ENCODE assay signal across 10 cellular contexts in genomic region chr11:64849600-64850356, GRCh38. TPM values are rescaled to one million over a fixed set of nuclear protein-coding genes. Genes with fewer than 3 reads are reported as not detected.
DNase-seq lines count a peak whose midpoint lies in the region; ATAC-seq, FAIRE-seq and TF ChIP-seq lines count a peak whose summit lies in the region.
"Had no signal": no experiment of that assay in that cellular context is flagged by ENCODE, and none has a peak within 500 bp of the region (broad histone marks: within the 10 kb centered on the region; RNA-seq: fewer than 3 reads in every experiment).

No MANE protein-coding gene starts in this region.

- H3K9ac ChIP-seq in BLaER1 (peak overlapping the region; percentile 21; the same call in 1 of the 2 replicates), H1 (replicated peaks in 1 of 4; ENCODE audit: extremely low read depth in 1 of 4, low read depth in 3 of 4, low read length in 3 of 4) (no peak overlapping the region)

- no peak overlapping the region for H2AK5ac ChIP-seq in H1 (ENCODE audit: low read depth, low read length)

- no peaks in the 10 kb centered on the region; the same call in 1 of the 2 replicates for H3K79me1 ChIP-seq in H1 (ENCODE audit: low read depth, low read length)

- H3K9me3 Mint-ChIP-seq in natural killer cell treated with Interleukin-12 subunit alpha and Interleukin-12 subunit beta and Interleukin-15 and Interleukin-18, amount 100 ng/mL, for 72 hours = no peaks in the 10 kb centered on the region

- no peak overlapping the region for H4K5ac ChIP-seq in H1 (ENCODE audit: insufficient read length, low read depth, low read length)

- H3K4ac ChIP-seq in H1 (replicated peaks; ENCODE audit: insufficient read length, low read depth, low read length) = peak overlapping the region; percentile 88

- H3K9me3 ChIP-seq in BLaER1 = no peaks in the 10 kb centered on the region
- no peaks in the 10 kb centered on the region for H3K9me3 ChIP-seq in KOPT-K1 (ENCODE audit: insufficient read depth, low read length, poor library complexity, severe bottlenecking)
- no peaks in the 10 kb centered on the region for H3K9me3 ChIP-seq in H1 (ENCODE audit: insufficient read depth in 2 of 2, low read depth in 1 of 2, low read length in 1 of 2)
- no peaks in the 10 kb centered on the region for H3K9me3 ChIP-seq in prostate gland

- POLR2A ChIA-PET in H1 (lab: Charles Lee; ENCODE audit: partially characterized antibody) = interaction anchor here (0.9 to 25.7 kb wide), 6 partner anchors 15 to 165 kb away, joined by 3 to 408 read pairs (median 5); partner anchors contain the start of genes ARL2, BATF2 and EHD1

- H3K14ac ChIP-seq in H1 (ENCODE audit: insufficient read length) = no peak overlapping the region

- H3K79me2 ChIP-seq in H1 (ENCODE audit: control insufficient read depth in 1 of 2, insufficient read depth in 2 of 2, low read length in 2 of 2) = no peaks in the 10 kb centered on the region

- H4K8ac ChIP-seq in H1 (ENCODE audit: extremely low read depth, insufficient read depth, low read length) = no peak overlapping the region

- H3K23me2 ChIP-seq in H1 (ENCODE audit: low read depth, low read length) = no peaks in the 10 kb centered on the region; the same call in 1 of the 2 replicates

- peak overlapping the region; percentile 46 to 69 for H3K27ac Mint-ChIP-seq in natural killer cell treated with Interleukin-12 subunit alpha and Interleukin-12 subunit beta and Interleukin-15 and Interleukin-18, amount 100 ng/mL, for 72 hours

- H3K4me3 Mint-ChIP-seq in natural killer cell treated with Interleukin-12 subunit alpha and Interleukin-12 subunit beta and Interleukin-15 and Interleukin-18, amount 100 ng/mL, for 72 hours = no peak overlapping the region

- H3K4me3 ChIP-seq in BLaER1 (no peak overlapping the region), H1 (ENCODE audit: extremely low read depth in 1 of 4, insufficient read depth in 2 of 4, low read depth in 3 of 4, low read length in 4 of 4) (no peak overlapping the region), prostate gland (no peak overlapping the region)

- H2AFZ ChIP-seq in H1 (ENCODE audit: low read length) = no peak overlapping the region

- no peak overlapping the region for H3K23ac ChIP-seq in H1 (ENCODE audit: insufficient read length)

- CTCF ChIA-PET in H1 (lab: Charles Lee; ENCODE audit: partially characterized antibody) = interaction anchor here (0.7 to 32.3 kb wide), 37 partner anchors 11 to 330 kb away, joined by 3 to 1058 read pairs (median 5); partner anchors contain the start of genes ARL2, ATG2A, BATF2 and EHD1

- H2BK12ac ChIP-seq in H1 (ENCODE audit: low read depth, low read length) = peak overlapping the region; percentile 50; the same call in 1 of the 2 replicates

- H3K4me1 ChIP-seq in BLaER1 (peaks cover 91% of the 10 kb centered on the region), H1 (replicated peaks in 1 of 4; ENCODE audit: control insufficient read depth in 3 of 4, insufficient read depth in 4 of 4, low read length in 3 of 4) (peaks cover 0 to 18% (median 6%) of the 10 kb centered on the region in 4 experiments; a peak in 6 of 7 replicates), prostate gland (replicated peaks) (no peaks in the 10 kb centered on the region)

- H3K36me3 ChIP-seq in BLaER1 (peaks cover 22% of the 10 kb centered on the region), KOPT-K1 (ENCODE audit: insufficient read depth, low read length) (peaks cover 24% of the 10 kb centered on the region), H1 (ENCODE audit: control insufficient read depth in 2 of 4, insufficient read depth in 4 of 4, low read length in 3 of 4) (peaks cover 0 to 5% (median 0%) of the 10 kb centered on the region in 4 experiments; a peak in 1 of 8 replicates), prostate gland (peaks cover 0 to 3% of the 10 kb centered on the region in 2 donors)

- no peaks in the 10 kb centered on the region for H3K27me3 Mint-ChIP-seq in natural killer cell treated with Interleukin-12 subunit alpha and Interleukin-12 subunit beta and Interleukin-15 and Interleukin-18, amount 100 ng/mL, for 72 hours

- TF ChIP-seq CTCF in H1 (IDR thresholded peaks at IDR 0.05; ENCODE audit: control extremely low read depth in 1 of 3, insufficient read depth in 1 of 3, low read depth in 1 of 3, low read length in 3 of 3) (no peak), prostate gland (IDR thresholded peaks at IDR 0.05) (no peak)

- intact Hi-C loops in prostate gland (cut with DNase I) = loop anchor here (5.0 to 10.0 kb wide), 2 partner anchors 148 to 265 kb away; partner anchors contain the start of genes BATF2, TM7SF2 and ZNHIT2

- no peak for TF ChIP-seq EP300 in H1 (IDR thresholded peaks at IDR 0.05; ENCODE audit: borderline replicate concordance in 1 of 2, low read depth in 2 of 2, low read length in 2 of 2)

- no peak overlapping the region for H2BK120ac ChIP-seq in H1 (replicated peaks; ENCODE audit: low read depth, low read length)

- TF ChIP-seq RAD21 in H1 (IDR thresholded peaks at IDR 0.05 in 1 of 2, conservative IDR thresholded peaks at IDR 0.05 in 1 of 2; ENCODE audit: low read depth in 2 of 2, low read length in 2 of 2) = no peak

- no peak for TF ChIP-seq POLR2A in H1 (IDR thresholded peaks at IDR 0.05; ENCODE audit: control extremely low read depth in 1 of 2, low read depth in 2 of 2, low read length in 2 of 2)
- TF ChIP-seq POLR2A in prostate gland (IDR thresholded peaks at IDR 0.05) = no peak

- no peak overlapping the region for H2BK15ac ChIP-seq in H1 (ENCODE audit: low read length)

- 95% methylated on average over 19 of the region's 19 CpGs; no CpG with 5 or more reads in 1 of the 2 experiments for WGBS in H1 (ENCODE audit: extremely low coverage in 1 of 2, insufficient coverage in 1 of 2, insufficient read length in 1 of 2, insufficient replicate concordance in 2 of 2, low coverage in 1 of 2, low lambda C conversion rate in 2 of 2, missing lambda C conversion rate in 1 of 2), 2 experiments
- WGBS in prostate gland = 73% methylated on average over 19 of the region's 19 CpGs

- DNase-seq in H1 (ENCODE audit: low read depth in 1 of 2, low spot score in 2 of 2) (no peak), prostate gland (ENCODE audit: low spot score) (no peak), NCI-H2081 (lab: John Stamatoyannopoulos, UW) (no peak)
- no peak for DNase-seq in natural killer cell treated with Interleukin-12 subunit alpha and Interleukin-12 subunit beta and Interleukin-15 and Interleukin-18, amount 100 ng/mL, for 72 hours (ENCODE audit: low spot score)
- DNase-seq: GDM1, NCI-H1105 had no signal

- H3K18ac ChIP-seq in H1 (ENCODE audit: extremely low read depth, low read length) = no peak overlapping the region

- no peaks in the 10 kb centered on the region for H3K36me3 Mint-ChIP-seq in natural killer cell treated with Interleukin-12 subunit alpha and Interleukin-12 subunit beta and Interleukin-15 and Interleukin-18, amount 100 ng/mL, for 72 hours

- H2BK5ac ChIP-seq in H1 (ENCODE audit: low read depth, low read length) = peak overlapping the region; percentile 35; the same call in 1 of the 2 replicates

- H4K20me1 ChIP-seq in BLaER1 = peaks cover 39% of the 10 kb centered on the region
- peaks cover 0 to 2% of the 10 kb centered on the region in 2 experiments for H4K20me1 ChIP-seq in H1 (replicated peaks in 1 of 2; ENCODE audit: control insufficient read depth in 1 of 2, insufficient read depth in 2 of 2, low read length in 2 of 2)

- H3K4me2 ChIP-seq in BLaER1 (peak overlapping the region; percentile 97), H1 (ENCODE audit: insufficient read depth in 1 of 2, low read depth in 2 of 2, low read length in 2 of 2) (no peak overlapping the region)

- H3K27ac ChIP-seq in BLaER1 (peak overlapping the region; percentile 65), KOPT-K1 (ENCODE audit: low read depth, low read length, poor library complexity, severe bottlenecking) (peak overlapping the region; percentile 53), H1 (ENCODE audit: low read depth, low read length) (no peak overlapping the region), prostate gland (no peak overlapping the region)

- H4K91ac ChIP-seq in H1 (replicated peaks; ENCODE audit: insufficient read length, low read length) = no peak overlapping the region

- no peak overlapping the region for H2BK20ac ChIP-seq in H1 (ENCODE audit: low read length)

- H3K27me3 ChIP-seq in BLaER1 = no peaks in the 10 kb centered on the region
- no peaks in the 10 kb centered on the region for H3K27me3 ChIP-seq in H1 (replicated peaks in 1 of 4; ENCODE audit: control insufficient read depth in 3 of 4, extremely low read depth in 1 of 4, insufficient read depth in 3 of 4, low read length in 3 of 4)
- H3K27me3 ChIP-seq in prostate gland (replicated peaks; ENCODE audit: insufficient read depth) = no peaks in the 10 kb centered on the region

- no peak overlapping the region for H3K56ac ChIP-seq in H1 (replicated peaks; ENCODE audit: insufficient read length, low read depth, low read length)

- peaks cover 62 to 64% of the 10 kb centered on the region in 2 donors for H3K4me1 Mint-ChIP-seq in natural killer cell treated with Interleukin-12 subunit alpha and Interleukin-12 subunit beta and Interleukin-15 and Interleukin-18, amount 100 ng/mL, for 72 hours (ENCODE audit: low read depth in 2 of 2)

- no peak for ATAC-seq in natural killer cell treated with Interleukin-12 subunit alpha and Interleukin-12 subunit beta and Interleukin-15 and Interleukin-18, amount 100 ng/mL, for 72 hours
- ATAC-seq in GM18909 (IDR thresholded peaks at IDR 0.05; ENCODE audit: poor library complexity, unreplicated experiment) = no peak
- ATAC-seq in HG03442 (IDR thresholded peaks at IDR 0.05; ENCODE audit: unreplicated experiment) = no peak

- no peak for FAIRE-seq in H1 (lab: Jason Lieb, UNC)

RNA-seq across cellular contexts. Expression of gene CDC42BPG, which starts 5.3 kb away (rescaled TPM):
- 10.6 and 12.3 TPM in 2 replicates for total RNA-seq in H1 (2021; fragmentation: NEBNext Ultra II Directional; extraction: Animal tissue kit (Norgen Biotek cat#: 25700))
- polyA plus RNA-seq in H1 (2011; rRNA removed) = 3.7 and 6.7 TPM in 2 replicates
- 5.9 TPM for polyA plus RNA-seq in H1 (2011; cell fraction: cytosol; rRNA removed)
- 27.1 TPM for polyA plus RNA-seq in H1 (2011; cell fraction: nucleus; rRNA removed)
- polyA plus RNA-seq in H1 (2012, experiment 1 of 2) = 6.2 to 12.1 TPM (median 10.3 TPM) in 4 replicates
- 4.7 TPM for polyA plus RNA-seq in H1 (2012, experiment 2 of 2)
- polyA plus RNA-seq in H1 (2013, experiment 1 of 2) = 4.8 TPM
- polyA plus RNA-seq in H1 (2013, experiment 2 of 2) = 3.8 TPM
- 4.5 and 4.9 TPM in 2 replicates for polyA minus RNA-seq in H1 (2011; rRNA and poly(A)+ RNA removed)
- polyA minus RNA-seq in H1 (2011; cell fraction: cytosol; rRNA and poly(A)+ RNA removed) = 7.4 TPM
- 20.2 TPM for polyA minus RNA-seq in H1 (2011; cell fraction: nucleus; rRNA and poly(A)+ RNA removed)
- 1 to 10 TPM in 1 of 2 donors, under 1 TPM in 1; 0.59 to 1.9 TPM for total RNA-seq in natural killer cell treated with Interleukin-12 subunit alpha and Interleukin-12 subunit beta and Interleukin-15 and Interleukin-18, amount 100 ng/mL, for 72 hours
- total RNA-seq in prostate gland = 10 to 100 TPM; 17.2 to 24.0 TPM

RNA-seq across cellular contexts. Expression of gene EHD1, which starts 28.6 kb away (rescaled TPM):
- 36.9 and 42.9 TPM in 2 replicates for total RNA-seq in H1 (2021; fragmentation: NEBNext Ultra II Directional; extraction: Animal tissue kit (Norgen Biotek cat#: 25700))
- polyA plus RNA-seq in H1 (2011; rRNA removed) = 31.5 and 54.0 TPM in 2 replicates
- polyA plus RNA-seq in H1 (2011; cell fraction: cytosol; rRNA removed) = 33.1 TPM
- 38.0 TPM for polyA plus RNA-seq in H1 (2011; cell fraction: nucleus; rRNA removed)
- polyA plus RNA-seq in H1 (2012, experiment 1 of 2) = 22.9 to 33.8 TPM (median 30.9 TPM) in 4 replicates
- 28.9 TPM for polyA plus RNA-seq in H1 (2012, experiment 2 of 2)
- polyA plus RNA-seq in H1 (2013, experiment 1 of 2) = 19.7 TPM
- 17.7 TPM for polyA plus RNA-seq in H1 (2013, experiment 2 of 2)
- polyA minus RNA-seq in H1 (2011; rRNA and poly(A)+ RNA removed) = 24.7 and 48.1 TPM in 2 replicates
- polyA minus RNA-seq in H1 (2011; cell fraction: cytosol; rRNA and poly(A)+ RNA removed) = 28.1 TPM
- 22.0 TPM for polyA minus RNA-seq in H1 (2011; cell fraction: nucleus; rRNA and poly(A)+ RNA removed)
- total RNA-seq in natural killer cell treated with Interleukin-12 subunit alpha and Interleukin-12 subunit beta and Interleukin-15 and Interleukin-18, amount 100 ng/mL, for 72 hours = 100 to 1,000 TPM; 202 to 235 TPM
- 100 to 1,000 TPM in 1 of 2 donors, 10 to 100 TPM in 1; 38.8 to 104 TPM for total RNA-seq in prostate gland

RNA-seq across cellular contexts. Expression of gene MEN1, which starts 39.4 kb away (rescaled TPM):
- 56.3 and 56.9 TPM in 2 replicates for total RNA-seq in H1 (2021; fragmentation: NEBNext Ultra II Directional; extraction: Animal tissue kit (Norgen Biotek cat#: 25700))
- polyA plus RNA-seq in H1 (2011; rRNA removed) = 47.2 and 78.5 TPM in 2 replicates
- 43.0 TPM for polyA plus RNA-seq in H1 (2011; cell fraction: cytosol; rRNA removed)
- 97.2 TPM for polyA plus RNA-seq in H1 (2011; cell fraction: nucleus; rRNA removed)
- 37.5 to 59.8 TPM (median 54.2 TPM) in 4 replicates for polyA plus RNA-seq in H1 (2012, experiment 1 of 2)
- 53.7 TPM for polyA plus RNA-seq in H1 (2012, experiment 2 of 2)
- polyA plus RNA-seq in H1 (2013, experiment 1 of 2) = 63.6 TPM
- polyA plus RNA-seq in H1 (2013, experiment 2 of 2) = 66.9 TPM
- 22.9 and 27.9 TPM in 2 replicates for polyA minus RNA-seq in H1 (2011; rRNA and poly(A)+ RNA removed)
- polyA minus RNA-seq in H1 (2011; cell fraction: cytosol; rRNA and poly(A)+ RNA removed) = 32.7 TPM
- 27.2 TPM for polyA minus RNA-seq in H1 (2011; cell fraction: nucleus; rRNA and poly(A)+ RNA removed)
- 10 to 100 TPM; 32.6 to 53.5 TPM for total RNA-seq in natural killer cell treated with Interleukin-12 subunit alpha and Interleukin-12 subunit beta and Interleukin-15 and Interleukin-18, amount 100 ng/mL, for 72 hours
- total RNA-seq in prostate gland = 10 to 100 TPM; 27.9 to 45.5 TPM

RNA-seq across cellular contexts. Expression of gene MAP4K2, which starts 46.8 kb away (rescaled TPM):
- total RNA-seq in H1 (2021; fragmentation: NEBNext Ultra II Directional; extraction: Animal tissue kit (Norgen Biotek cat#: 25700)) = 20.7 and 24.0 TPM in 2 replicates
- 20.1 and 25.3 TPM in 2 replicates for polyA plus RNA-seq in H1 (2011; rRNA removed)
- polyA plus RNA-seq in H1 (2011; cell fraction: cytosol; rRNA removed) = 22.2 TPM
- polyA plus RNA-seq in H1 (2011; cell fraction: nucleus; rRNA removed) = 54.2 TPM
- polyA plus RNA-seq in H1 (2012, experiment 1 of 2) = 14.0 to 19.1 TPM (median 15.9 TPM) in 4 replicates
- polyA plus RNA-seq in H1 (2012, experiment 2 of 2) = 12.9 TPM
- 11.2 TPM for polyA plus RNA-seq in H1 (2013, experiment 1 of 2)
- 12.0 TPM for polyA plus RNA-seq in H1 (2013, experiment 2 of 2)
- polyA minus RNA-seq in H1 (2011; rRNA and poly(A)+ RNA removed) = 18.5 and 20.3 TPM in 2 replicates
- 11.0 TPM for polyA minus RNA-seq in H1 (2011; cell fraction: cytosol; rRNA and poly(A)+ RNA removed)
- polyA minus RNA-seq in H1 (2011; cell fraction: nucleus; rRNA and poly(A)+ RNA removed) = 11.6 TPM
- 10 to 100 TPM; 17.6 to 47.1 TPM for total RNA-seq in natural killer cell treated with Interleukin-12 subunit alpha and Interleukin-12 subunit beta and Interleukin-15 and Interleukin-18, amount 100 ng/mL, for 72 hours
- 10 to 100 TPM; 10.7 to 35.8 TPM for total RNA-seq in prostate gland

Comparison
In these comparisons a context has a peak if more than half of its experiments do, and no peak if none do; other contexts are left out.
1. H3K27ac ChIP-seq: peak in BLaER1 (single experiment) and KOPT-K1 (single experiment); none in H1 (single experiment) and prostate gland (0 of 2).